9 cellular contexts compared by ENCODE assay signal in the genomic region with DNA sequence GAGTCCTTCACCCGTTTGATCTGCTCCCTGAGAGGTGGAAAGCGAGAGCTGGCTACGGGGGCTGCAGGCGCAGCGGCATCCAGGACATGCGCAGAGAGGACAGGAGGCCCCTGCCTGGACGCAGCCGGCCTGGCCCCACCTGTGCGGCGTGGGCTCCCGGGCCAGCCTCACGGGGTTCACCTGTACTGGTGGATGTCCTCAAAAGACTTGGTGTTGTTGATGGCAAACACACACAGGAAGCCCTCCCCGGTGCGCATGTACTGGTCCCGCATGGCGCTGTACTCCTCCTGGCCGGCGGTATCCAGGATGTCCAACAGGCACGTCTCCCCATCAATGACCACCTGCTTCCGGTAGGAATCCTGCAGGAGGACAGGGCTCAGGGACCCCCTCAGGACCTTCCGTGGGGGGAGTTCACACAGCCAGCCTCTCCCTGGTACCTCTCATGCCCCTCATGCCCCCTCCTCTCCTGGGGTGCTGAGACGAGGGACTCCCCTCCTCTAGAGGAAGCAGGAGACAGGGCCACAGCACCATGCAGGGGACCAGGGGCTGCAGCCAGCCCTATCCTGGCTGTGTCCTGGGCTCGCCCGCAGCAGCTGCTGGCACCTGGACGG. TPM values are rescaled to one million over a fixed set of nuclear protein-coding genes. Genes with fewer than 3 reads are reported as not detected.
DNase-seq lines count a peak whose midpoint lies in the region; ATAC-seq, FAIRE-seq and TF ChIP-seq lines count a peak whose summit lies in the region.
"Had no signal": no experiment of that assay in that cellular context is flagged by ENCODE, and none has a peak within 500 bp of the region (broad histone marks: within the 10 kb centered on the region; RNA-seq: fewer than 3 reads in every experiment).

No MANE protein-coding gene starts in this region.

- H3K9ac ChIP-seq in endodermal cell (ENCODE audit: extremely low read depth, low read length, poor library complexity, severe bottlenecking): no peak overlapping the region

- H3K36me3 ChIP-seq in DOHH2 (ENCODE audit: control insufficient read depth, low read length) (peaks cover 29% of the 10 kb centered on the region), MG63 (peaks cover 34% of the 10 kb centered on the region), endodermal cell (ENCODE audit: control insufficient read depth, insufficient read depth, low read length) (peaks cover 8% of the 10 kb centered on the region), psoas muscle (ENCODE audit: insufficient read depth in 1 of 2, low read depth in 1 of 2) (peaks cover 0 to 29% of the 10 kb centered on the region in 2 donors)

- peaks cover 10% of the 10 kb centered on the region for H3F3A ChIP-seq in DOHH2 (ENCODE audit: control insufficient read depth, insufficient read depth)

- H3K27me3 ChIP-seq in DOHH2 (ENCODE audit: control insufficient read depth, low read length): no peaks in the 10 kb centered on the region
- no peaks in the 10 kb centered on the region for H3K27me3 ChIP-seq in MG63
- no peaks in the 10 kb centered on the region for H3K27me3 ChIP-seq in endodermal cell (ENCODE audit: control insufficient read depth, insufficient read depth, low read length, poor library complexity, severe bottlenecking)
- H3K27me3 ChIP-seq in psoas muscle (ENCODE audit: insufficient read depth in 3 of 3, low read length in 2 of 3): peaks cover 0 to 11% (median 0%) of the 10 kb centered on the region in 3 donors

- H3K4me1 ChIP-seq in DOHH2 (ENCODE audit: control insufficient read depth, low read length) (peaks cover 34% of the 10 kb centered on the region), endodermal cell (ENCODE audit: control insufficient read depth, insufficient read depth, low read length) (no peaks in the 10 kb centered on the region), psoas muscle (peaks cover 39% of the 10 kb centered on the region)

- no peak for ATAC-seq in psoas muscle
- ATAC-seq in GM18861 (IDR thresholded peaks at IDR 0.05; ENCODE audit: unreplicated experiment): no peak
- no peak for ATAC-seq in omental fat pad (ENCODE audit: low FRiP score)

- H3K27ac ChIP-seq in DOHH2 (ENCODE audit: low read depth, low read length) (no peak overlapping the region), endodermal cell (ENCODE audit: low read depth, low read length) (no peak overlapping the region), psoas muscle (peak overlapping the region; percentile 90)

- H3K4me1 Mint-ChIP-seq in endodermal cell: no peaks in the 10 kb centered on the region

- H3K4me3 ChIP-seq in DOHH2 (ENCODE audit: low read length): peak overlapping the region; percentile 80; the same call in 1 of the 2 replicates
- H3K4me3 ChIP-seq in MG63: peak overlapping the region; percentile 84
- peak overlapping the region; percentile 86 for H3K4me3 ChIP-seq in endodermal cell (ENCODE audit: low read length)
- H3K4me3 ChIP-seq in psoas muscle: peak overlapping the region; percentile 73

- no peaks in the 10 kb centered on the region for H4K20me1 ChIP-seq in DOHH2 (ENCODE audit: control insufficient read depth, insufficient read depth, low read depth, low read length)

- peak overlapping the region; percentile 91 for H3K4me2 ChIP-seq in DOHH2 (ENCODE audit: low read length)

- FAIRE-seq in frontal cortex (lab: Jason Lieb, UNC): no peak

- H3K27me3 Mint-ChIP-seq in endodermal cell (ENCODE audit: insufficient read depth): peaks cover 9% of the 10 kb centered on the region

- no peaks in the 10 kb centered on the region for H3K9me2 ChIP-seq in DOHH2 (replicated peaks; ENCODE audit: control insufficient read depth, low read length)

- peak overlapping the region; percentile 65 for H3K4me3 Mint-ChIP-seq in endodermal cell

- TF ChIP-seq CTCF in DOHH2 (IDR thresholded peaks at IDR 0.05; ENCODE audit: low read depth, low read length, poor library complexity, severe bottlenecking) (no peak), endodermal cell (conservative IDR thresholded peaks at IDR 0.05) (no peak), psoas muscle (IDR thresholded peaks at IDR 0.05) (no peak), omental fat pad (IDR thresholded peaks at IDR 0.05) (no peak)

- H3K9me3 Mint-ChIP-seq in endodermal cell: no peaks in the 10 kb centered on the region

- H3K79me2 ChIP-seq in DOHH2 (ENCODE audit: control insufficient read depth, low read length): peaks cover 20% of the 10 kb centered on the region

- intact Hi-C loops in psoas muscle (cut with DNase I): no loop called here

- WGBS in endodermal cell (ENCODE audit: insufficient coverage in 1 of 2, insufficient read length in 1 of 2), 2 experiments: 94 to 96% methylated on average over 20 to 25 of the region's 25 CpGs
- 84 to 89% (median 84%) methylated on average over 24 to 25 of the region's 25 CpGs for WGBS in psoas muscle, 3 donors

- no peak for DNase-seq in MG63
- DNase-seq in endodermal cell: peak; percentile 38
- peak in 1 of 2 donors; percentile 53 for DNase-seq in psoas muscle
- no peak for DNase-seq in omental fat pad (ENCODE audit: low spot score)
- no peak for DNase-seq in frontal cortex (ENCODE audit: low spot score in 2 of 2)
- DNase-seq in stimulated activated CD4-positive, alpha-beta T cell treated with anti-CD3 and anti-CD28 coated beads, Interleukin-4, amount 100 ng/mL, for 24 hours: no peak
- DNase-seq: amniotic stem cell had no signal

- H3K27ac Mint-ChIP-seq in endodermal cell: no peak overlapping the region

- peaks cover 10% of the 10 kb centered on the region for H3K36me3 Mint-ChIP-seq in endodermal cell (ENCODE audit: low read depth)

- no peaks in the 10 kb centered on the region for H3K9me3 ChIP-seq in DOHH2 (ENCODE audit: control insufficient read depth, insufficient read depth, low read length)
- no peaks in the 10 kb centered on the region for H3K9me3 ChIP-seq in MG63
- no peaks in the 10 kb centered on the region for H3K9me3 ChIP-seq in endodermal cell (ENCODE audit: control insufficient read depth, low read length)
- H3K9me3 ChIP-seq in psoas muscle: no peaks in the 10 kb centered on the region

RNA-seq across cellular contexts. Expression of gene HRAS, which starts 1.7 kb away (rescaled TPM):
- 78.8 and 207 TPM in 2 replicates for total RNA-seq in MG63 (2014; rRNA removed; shearing (Covaris generic); ENCODE audit: low replicate concordance)
- 10 to 100 TPM; 64.8 to 68.2 TPM for total RNA-seq in endodermal cell
- 48.8 TPM for polyA plus RNA-seq in endodermal cell (2013, experiment 1 of 2)
- 45.1 TPM for polyA plus RNA-seq in endodermal cell (2013, experiment 2 of 2)
- 10 to 100 TPM; 43.6 to 74.7 (median 53.9) TPM for total RNA-seq in psoas muscle
- 10 to 100 TPM; 53.9 to 76.2 (median 66.3) TPM for polyA plus RNA-seq in psoas muscle
- 10 to 100 TPM; 30.1 to 44.9 (median 35.0) TPM for total RNA-seq in omental fat pad
- 43.6 TPM for total RNA-seq in frontal cortex

RNA-seq across cellular contexts. Expression of gene LRRC56, which starts 3.6 kb away (rescaled TPM):
- 0.63 TPM in 1 of 2 replicates, not detected in the other for total RNA-seq in MG63 (2014; rRNA removed; shearing (Covaris generic); ENCODE audit: low replicate concordance)
- total RNA-seq in endodermal cell (1 to 10 TPM; 3.0 to 4.3 TPM), psoas muscle (under 1 TPM; 0.30 to 0.84 (median 0.55) TPM), omental fat pad (under 1 TPM in 3 of 4 donors, not detected in 1; 0.24 to 0.38 (median 0.32) TPM), frontal cortex (1.2 TPM)
- 0.93 TPM for polyA plus RNA-seq in endodermal cell (2013, experiment 1 of 2)
- 1.3 TPM for polyA plus RNA-seq in endodermal cell (2013, experiment 2 of 2)
- polyA plus RNA-seq in psoas muscle: under 1 TPM in 2 of 3 donors, not detected in 1; 0.39 to 0.61 TPM

RNA-seq across cellular contexts. Expression of gene RNH1, which starts 26.6 kb away (rescaled TPM):
- 556 and 832 TPM in 2 replicates for total RNA-seq in MG63 (2014; rRNA removed; shearing (Covaris generic); ENCODE audit: low replicate concordance)
- total RNA-seq in endodermal cell (10 to 100 TPM; 42.7 to 43.2 TPM), psoas muscle (100 to 1,000 TPM; 103 to 145 (median 113) TPM), omental fat pad (100 to 1,000 TPM; 218 to 259 (median 230) TPM), frontal cortex (38.7 TPM)
- 43.7 TPM for polyA plus RNA-seq in endodermal cell (2013, experiment 1 of 2)
- polyA plus RNA-seq in endodermal cell (2013, experiment 2 of 2): 42.8 TPM
- 100 to 1,000 TPM; 105 to 181 (median 105) TPM for polyA plus RNA-seq in psoas muscle

RNA-seq across cellular contexts. Expression of gene LMNTD2, which starts 26.8 kb away (rescaled TPM):
- total RNA-seq in MG63 (2014; rRNA removed; shearing (Covaris generic); ENCODE audit: low replicate concordance): 0.20 and 0.30 TPM in 2 replicates
- total RNA-seq in endodermal cell (10 to 100 TPM in 1 of 2 donors, 1 to 10 TPM in 1; 8.5 to 13.3 TPM), psoas muscle (under 1 TPM in 2 of 4 donors, not detected in 2; 0.25 to 0.27 TPM), omental fat pad (1 to 10 TPM in 3 of 4 donors, under 1 TPM in 1; 0.95 to 5.5 (median 1.7) TPM), frontal cortex (not detected)
- polyA plus RNA-seq in endodermal cell (2013, experiment 1 of 2): 1.8 TPM
- 1.8 TPM for polyA plus RNA-seq in endodermal cell (2013, experiment 2 of 2)
- under 1 TPM; 0.04 to 0.12 (median 0.09) TPM for polyA plus RNA-seq in psoas muscle

RNA-seq across cellular contexts. Expression of gene RASSF7, which starts 27.1 kb away (rescaled TPM):
- 3.0 and 25.8 TPM in 2 replicates for total RNA-seq in MG63 (2014; rRNA removed; shearing (Covaris generic); ENCODE audit: low replicate concordance)
- 10 to 100 TPM; 34.2 to 36.3 TPM for total RNA-seq in endodermal cell
- 11.3 TPM for polyA plus RNA-seq in endodermal cell (2013, experiment 1 of 2)
- polyA plus RNA-seq in endodermal cell (2013, experiment 2 of 2): 14.6 TPM
- 1 to 10 TPM in 1 of 4 donors, under 1 TPM in 2, not detected in 1; 0.78 to 1.2 (median 0.84) TPM for total RNA-seq in psoas muscle
- polyA plus RNA-seq in psoas muscle: 1 to 10 TPM in 1 of 3 donors, under 1 TPM in 2; 0.65 to 1.4 (median 1.00) TPM
- 10 to 100 TPM in 3 of 4 donors, 1 to 10 TPM in 1; 9.1 to 31.8 (median 13.4) TPM for total RNA-seq in omental fat pad
- 2.0 TPM for total RNA-seq in frontal cortex
